Comparison of ENCODE assay signal across 9 cellular contexts in genomic region chr13:21707586-21707985, GRCh38.
"Had no signal": no experiment of that assay in that cellular context is flagged by ENCODE, and none has a peak within 500 bp of the region (broad histone marks: within the 10 kb centered on the region; RNA-seq: fewer than 3 reads in every experiment).

No MANE protein-coding gene starts in this region.

- H3K4me2 ChIP-seq: GM23338 had no signal

- ATAC-seq: GM23338, HCT116 had no signal

- DNase-seq: GM23248, GOT3, H7, H9, HCEC 1CT, HFFc6 had no signal

- H2AFZ ChIP-seq: GM23248, GM23338 had no signal

- H3K9me3 ChIP-seq: HAP-1 had no signal

- H3K9ac ChIP-seq: GM23248 had no signal

- H3K4me3 ChIP-seq: GM23248, GM23338, HAP-1 had no signal

- H3K4me1 ChIP-seq: HAP-1 had no signal

- H3K36me3 ChIP-seq: HAP-1 had no signal

- H3K27ac ChIP-seq: GM23248 had no signal
